In genomic region chr2:160334028-160334729, GRCh38 we compare ENCODE assay signal across 11 cellular contexts.
DNase-seq lines count a peak whose midpoint lies in the region; ATAC-seq, FAIRE-seq and TF ChIP-seq lines count a peak whose summit lies in the region.
"Had no signal": no experiment of that assay in that cellular context is flagged by ENCODE, and none has a peak within 500 bp of the region (broad histone marks: within the 10 kb centered on the region; RNA-seq: fewer than 3 reads in every experiment).

No MANE protein-coding gene starts in this region.

- peaks cover 40% of the 10 kb centered on the region for H3K4me1 ChIP-seq in endothelial cell of umbilical vein (ENCODE audit: control insufficient read depth, extremely low read depth, insufficient read depth, low read length)
- H3K4me1 ChIP-seq in osteoblast (ENCODE audit: insufficient read depth, low read length): peaks cover 32% of the 10 kb centered on the region
- peaks cover 7% of the 10 kb centered on the region; the same call in 1 of the 2 replicates for H3K4me1 ChIP-seq in MM.1S (ENCODE audit: low read length)

- no peak for TF ChIP-seq POLR2A in endothelial cell of umbilical vein (IDR thresholded peaks at IDR 0.05; ENCODE audit: low read depth, low read length)

- no TSS peak for BruUV-seq in endothelial cell of umbilical vein (replicated peaks; lab: Mats Ljungman, UMichigan)

- CTCF ChIA-PET in endothelial cell of umbilical vein (lab: Charles Lee) (interaction anchor here (0.8 to 4.7 kb wide), 17 partner anchors 9 to 730 kb away, joined by 3 to 37 read pairs (median 3); no protein-coding TSS in a partner anchor), HEK293T (lab: Yijun Ruan, JAX) (interaction anchor here (1.2 to 1.3 kb wide), 2 partner anchors 11 to 96 kb away, joined by 3 to 4 read pairs; no protein-coding TSS in a partner anchor)

- no peaks in the 10 kb centered on the region for H3K9me2 ChIP-seq in MM.1S (replicated peaks; ENCODE audit: insufficient read depth, low read length)

- DNase-seq in ELR (ENCODE audit: low read depth) (peak; percentile 56), T-helper 22 cell (ENCODE audit: low read depth) (peak; percentile 6), endothelial cell of umbilical vein (ENCODE audit: low read depth, low spot score) (peak; percentile 75), osteoblast (ENCODE audit: insufficient read length, low spot score, missing footprints) (no peak), HEK293T (ENCODE audit: extremely low spot score) (no peak), MM.1S (no peak), NCI-H2107 (lab: John Stamatoyannopoulos, UW) (no peak)
- DNase-seq: DMS79, NCI-H1930 had no signal

- no peak overlapping the region for H3K9ac ChIP-seq in endothelial cell of umbilical vein (replicated peaks; ENCODE audit: extremely low read depth, insufficient read depth, low read length)
- no peak overlapping the region for H3K9ac ChIP-seq in MM.1S (ENCODE audit: low read length)

- TF ChIP-seq CTCF in endothelial cell of umbilical vein (IDR thresholded peaks at IDR 0.05; ENCODE audit: extremely low read depth in 1 of 2, insufficient read depth in 1 of 2, low read depth in 1 of 2, low read length in 2 of 2): no peak
- TF ChIP-seq CTCF in osteoblast (IDR thresholded peaks at IDR 0.05; ENCODE audit: extremely low read depth, low read depth, low read length): no peak
- no peak for TF ChIP-seq CTCF in MM.1S (IDR thresholded peaks at IDR 0.05; ENCODE audit: low read length)

- dilution Hi-C loops in endothelial cell of umbilical vein (cut with MboI; ENCODE audit: extremely low pct_ligation_motif_present, low sequenced_read_pairs): no loop called here

- H3K27ac ChIP-seq in endothelial cell of umbilical vein (ENCODE audit: insufficient read depth, low read depth, low read length): no peak overlapping the region
- H3K27ac ChIP-seq in osteoblast (ENCODE audit: low read depth, low read length): peak overlapping the region; percentile 72
- no peak overlapping the region for H3K27ac ChIP-seq in MM.1S (ENCODE audit: low read length)

- H3F3A ChIP-seq in MM.1S (ENCODE audit: insufficient read depth, low read length): no peaks in the 10 kb centered on the region

- no peak for ATAC-seq in GM18498 (IDR thresholded peaks at IDR 0.05; ENCODE audit: unreplicated experiment)

- peak overlapping the region; percentile 12 for H3K4me2 ChIP-seq in endothelial cell of umbilical vein (ENCODE audit: insufficient read depth, low read length)
- H3K4me2 ChIP-seq in osteoblast (ENCODE audit: insufficient read depth, low read length): peak overlapping the region; percentile 46
- no peak overlapping the region for H3K4me2 ChIP-seq in MM.1S (ENCODE audit: low read depth, low read length)

- POLR2A ChIA-PET in endothelial cell of umbilical vein (lab: Charles Lee) (no interaction called here), HEK293T (lab: Yijun Ruan, JAX) (no interaction called here)

- intact Hi-C loops in endothelial cell of umbilical vein (cut with micrococcal nuclease): loop anchor here (5.0 kb wide), 3 partner anchors 93 to 728 kb away; no protein-coding TSS in a partner anchor

- no peaks in the 10 kb centered on the region for H3K36me3 ChIP-seq in endothelial cell of umbilical vein (ENCODE audit: control insufficient read depth in 2 of 2, extremely low read depth in 1 of 2, insufficient read depth in 2 of 2, low read length in 2 of 2)
- H3K36me3 ChIP-seq in osteoblast (ENCODE audit: insufficient read depth, low read length): no peaks in the 10 kb centered on the region
- H3K36me3 ChIP-seq in MM.1S (replicated peaks; ENCODE audit: insufficient read depth, low read length): no peaks in the 10 kb centered on the region

- no peak overlapping the region for H2AFZ ChIP-seq in endothelial cell of umbilical vein (ENCODE audit: low read depth, low read length)
- no peak overlapping the region for H2AFZ ChIP-seq in osteoblast (ENCODE audit: low read length)
- H2AFZ ChIP-seq in MM.1S (ENCODE audit: low read length): no peak overlapping the region

- H3K9me3 ChIP-seq in endothelial cell of umbilical vein (replicated peaks; ENCODE audit: control insufficient read depth, insufficient read depth, low read length) (no peaks in the 10 kb centered on the region), osteoblast (ENCODE audit: low read depth, low read length) (no peaks in the 10 kb centered on the region), MM.1S (replicated peaks; ENCODE audit: insufficient read depth, low read length) (no peaks in the 10 kb centered on the region)

- peaks cover 92% of the 10 kb centered on the region for H3K79me2 ChIP-seq in endothelial cell of umbilical vein (ENCODE audit: control insufficient read depth, insufficient read depth, low read length)
- H3K79me2 ChIP-seq in osteoblast (ENCODE audit: insufficient read depth, low read length): peaks cover 97% of the 10 kb centered on the region
- H3K79me2 ChIP-seq in MM.1S (ENCODE audit: low read length): peaks cover 24% of the 10 kb centered on the region; the same call in 1 of the 2 replicates

- H3K9me1 ChIP-seq in endothelial cell of umbilical vein (replicated peaks; ENCODE audit: control insufficient read depth, extremely low read depth, insufficient read depth, low read length): no peaks in the 10 kb centered on the region

- no peaks in the 10 kb centered on the region for H4K20me1 ChIP-seq in endothelial cell of umbilical vein (replicated peaks; ENCODE audit: control insufficient read depth, extremely low read depth, insufficient read depth, low read length)
- peaks cover 31% of the 10 kb centered on the region for H4K20me1 ChIP-seq in osteoblast (ENCODE audit: insufficient read depth, low read length)
- H4K20me1 ChIP-seq in MM.1S (ENCODE audit: insufficient read depth, low read length): no peaks in the 10 kb centered on the region

- H3K4me3 ChIP-seq in endothelial cell of umbilical vein (replicated peaks in 1 of 3; ENCODE audit: insufficient read depth in 1 of 3, low read depth in 1 of 3, low read length in 3 of 3) (no peak overlapping the region), osteoblast (ENCODE audit: insufficient read depth, low read length) (no peak overlapping the region), MM.1S (ENCODE audit: low read length) (no peak overlapping the region)

- H3K27me3 ChIP-seq in endothelial cell of umbilical vein (ENCODE audit: control insufficient read depth in 2 of 2, insufficient read depth in 2 of 2, low read length in 2 of 2) (no peaks in the 10 kb centered on the region), osteoblast (ENCODE audit: insufficient read depth, low read length) (no peaks in the 10 kb centered on the region), MM.1S (replicated peaks; ENCODE audit: insufficient read depth, low read length) (no peaks in the 10 kb centered on the region)

- FAIRE-seq in endothelial cell of umbilical vein (lab: Jason Lieb, UNC): peak; percentile 43
- FAIRE-seq: H1 had no signal

TF ChIP-seq in endothelial cell of umbilical vein, 7 proteins besides CTCF, POLR2A, EP300 and RAD21:
- no peak for TF ChIP-seq MAX (IDR thresholded peaks at IDR 0.05; ENCODE audit: insufficient read depth, insufficient read length)
- TF ChIP-seq POLR2AphosphoS5 (IDR thresholded peaks at IDR 0.05; ENCODE audit: insufficient read depth, low read depth, low read length): peak; percentile 23
- no peak for TF ChIP-seq GATA2 (IDR thresholded peaks at IDR 0.05; ENCODE audit: insufficient read depth, insufficient read length, low read depth, low read length)
- no peak for TF ChIP-seq EZH2 (IDR thresholded peaks at IDR 0.05; ENCODE audit: borderline replicate concordance, low read depth, low read length, severe bottlenecking)
- no peak for TF ChIP-seq MYC (IDR thresholded peaks at IDR 0.05; ENCODE audit: low read depth, low read length)
- TF ChIP-seq JUN (IDR thresholded peaks at IDR 0.05; ENCODE audit: borderline replicate concordance, insufficient read depth, insufficient read length, low read depth): peak; percentile 30
- peak; percentile 92 for TF ChIP-seq FOS (IDR thresholded peaks at IDR 0.05; ENCODE audit: borderline replicate concordance, insufficient read depth, low read length)

TF ChIP-seq in HEK293T, 16 proteins besides CTCF, POLR2A, EP300 and RAD21:
- TF ChIP-seq FOXK2 (IDR thresholded peaks at IDR 0.05) (no peak), FOXA1 (IDR thresholded peaks at IDR 0.05) (no peak), CTBP1 (IDR thresholded peaks at IDR 0.05; ENCODE audit: borderline replicate concordance) (no peak), ARNT (IDR thresholded peaks at IDR 0.05) (no peak), NFRKB (IDR thresholded peaks at IDR 0.05) (no peak), SP1 (IDR thresholded peaks at IDR 0.05) (no peak), TARDBP (IDR thresholded peaks at IDR 0.05) (no peak), LEF1 (IDR thresholded peaks at IDR 0.05; ENCODE audit: borderline replicate concordance) (no peak), BHLHE40 (IDR thresholded peaks at IDR 0.05; ENCODE audit: borderline replicate concordance) (no peak), ELF4 (IDR thresholded peaks at IDR 0.05) (no peak), FOXM1 (IDR thresholded peaks at IDR 0.05; ENCODE audit: borderline replicate concordance) (no peak), HDGF (IDR thresholded peaks at IDR 0.05; ENCODE audit: borderline replicate concordance) (no peak), PKNOX1 (IDR thresholded peaks at IDR 0.05) (no peak), ZNF384 (IDR thresholded peaks at IDR 0.05) (no peak), SUZ12 (IDR thresholded peaks at IDR 0.05) (no peak), L3MBTL2 (conservative IDR thresholded peaks at IDR 0.05) (no peak)

Comparison
In these comparisons a context has a peak if more than half of its experiments do, and no peak if none do; other contexts are left out.
1. DNase-seq: peak in ELR (single experiment), T-helper 22 cell (single experiment) and endothelial cell of umbilical vein (single experiment); none in osteoblast (single experiment), HEK293T (single experiment), MM.1S (single experiment) and NCI-H2107 (single experiment).